23 cellular contexts compared by ENCODE assay signal in the genomic region with DNA sequence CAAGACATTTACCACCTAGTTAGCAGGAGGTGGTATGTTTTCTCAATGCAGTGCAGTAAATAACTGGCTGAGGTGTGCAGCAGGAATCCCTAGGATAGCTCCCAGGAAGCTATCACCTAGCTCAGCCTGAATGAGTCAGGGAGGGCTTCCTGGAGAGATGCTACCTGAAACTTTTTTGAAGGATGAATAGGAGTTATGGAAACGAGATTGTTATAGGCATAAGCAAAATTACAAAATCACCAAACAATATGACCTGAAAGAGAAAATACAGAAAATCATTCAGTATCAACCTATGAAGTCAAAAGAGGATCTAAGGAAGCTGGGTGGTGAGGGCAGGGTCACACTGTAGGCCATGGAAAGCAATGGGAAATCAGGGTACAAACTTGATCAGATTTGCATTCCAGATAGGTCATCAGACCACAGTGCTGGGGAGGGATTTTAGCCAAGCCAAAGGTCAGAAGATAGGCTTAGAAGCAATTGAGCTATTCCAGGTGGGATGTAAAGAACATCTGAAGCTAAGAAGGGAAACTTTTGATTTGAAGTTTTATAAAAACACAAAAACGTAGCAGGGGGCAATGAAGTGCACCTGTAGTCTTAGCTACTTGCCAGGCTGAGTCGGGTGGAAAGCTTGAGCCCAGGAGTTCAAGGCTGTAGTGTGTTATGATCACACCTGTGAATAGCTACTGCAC. TPM values are rescaled to one million over a fixed set of nuclear protein-coding genes. Genes with fewer than 3 reads are reported as not detected.
A peak's percentile ranks its signal among the peaks of the same experiment; 100 is the strongest.
DNase-seq lines count a peak whose midpoint lies in the region; ATAC-seq and TF ChIP-seq lines count a peak whose summit lies in the region.
"Had no signal": no experiment of that assay in that cellular context is flagged by ENCODE, and none has a peak within 500 bp of the region (broad histone marks: within the 10 kb centered on the region; RNA-seq: fewer than 3 reads in every experiment).

No MANE protein-coding gene starts in this region.

- H2BK120ac ChIP-seq in mesendoderm (ENCODE audit: low read depth, low read length): no peak overlapping the region

- no peaks in the 10 kb centered on the region for H3K9me3 ChIP-seq in mammary epithelial cell (replicated peaks; ENCODE audit: insufficient read depth, low read length)
- H3K9me3 ChIP-seq: HAP-1 had no signal

- in situ Hi-C loops in mammary epithelial cell (cut with MboI; ENCODE audit: low sequenced_read_pairs in 2 of 2): loop anchor here (5.0 to 10.0 kb wide), 5 partner anchors 49 to 219 kb away; no protein-coding TSS in a partner anchor

- H4K5ac ChIP-seq in mesendoderm (ENCODE audit: low read length): no peak overlapping the region

- H3K4me1 ChIP-seq in mammary epithelial cell (ENCODE audit: insufficient read depth, low read length) (peaks cover 6% of the 10 kb centered on the region), mesendoderm (ENCODE audit: control insufficient read depth, low read depth, low read length) (no peaks in the 10 kb centered on the region)

- no peaks in the 10 kb centered on the region for H3K27me3 ChIP-seq in mammary epithelial cell (ENCODE audit: insufficient read depth, low read length)
- no peaks in the 10 kb centered on the region for H3K27me3 ChIP-seq in mesendoderm (ENCODE audit: insufficient read depth, low read length, poor library complexity)

- CTCF ChIA-PET in mammary epithelial cell (lab: Charles Lee; ENCODE audit: low non-redundant PET): interaction anchor here (0.5 to 0.6 kb wide), 3 partner anchors 73 to 79 kb away, joined by 3 to 12 read pairs (median 5); no protein-coding TSS in a partner anchor

- H3K4me2 ChIP-seq in mammary epithelial cell (ENCODE audit: insufficient read depth, low read depth, low read length): no peak overlapping the region
- H3K4me2 ChIP-seq in mesendoderm (ENCODE audit: low read length): no peak overlapping the region

- H3K27ac Mint-ChIP-seq in activated T-cell treated with anti-CD3 and anti-CD28 coated beads, Interleukin-2, amount 50 U/mL, for 24 hours: no peak overlapping the region
- H3K27ac Mint-ChIP-seq: CD8-positive, alpha-beta memory T cell had no signal

- no peaks in the 10 kb centered on the region for H3K79me1 ChIP-seq in mesendoderm (ENCODE audit: low read length)

- no peak overlapping the region for H3K4me3 Mint-ChIP-seq in activated T-cell treated with anti-CD3 and anti-CD28 coated beads, Interleukin-2, amount 50 U/mL, for 24 hours
- H3K4me3 Mint-ChIP-seq: CD8-positive, alpha-beta memory T cell had no signal

- H3K23ac ChIP-seq in mesendoderm (ENCODE audit: low read length): no peak overlapping the region

- DNase-seq in HT-29 (ENCODE audit: low spot score): peak; percentile 51
- peak; percentile 91 for DNase-seq in mammary epithelial cell
- DNase-seq in fibroblast of mammary gland (ENCODE audit: low read depth): peak; percentile 34
- peak; percentile 4 for DNase-seq in mesendoderm
- no peak for DNase-seq in D341Med (ENCODE audit: low spot score)
- DNase-seq in activated T-cell treated with anti-CD3 and anti-CD28 coated beads, Interleukin-2, amount 50 U/mL, for 24 hours: no peak
- DNase-seq: C1 segment of cervical spinal cord; CD8-positive, alpha-beta memory T cell; DND-41; KBM-7; MV-4-11; NCI-H1694 treated with DMSO at 0.1 percent for 48 hours; NCI-H2107; NCI-H2227 treated with DMSO at 0.1 percent for 48 hours; NCI-H510A treated with DMSO at 0.1 percent for 48 hours; NCI-H774; OCI-M1; SHP77 treated with DMSO at 0.1 percent for 48 hours had no signal

- WGBS in mammary epithelial cell (ENCODE audit: low coverage, missing lambda C conversion rate): 10% methylated on average over 3 of the region's 3 CpGs
- WGBS in mesendoderm (ENCODE audit: extremely low coverage, insufficient coverage, low lambda C conversion rate): no CpG with 5 or more reads among the region's 3 CpGs

- H4K20me1 ChIP-seq in mammary epithelial cell (ENCODE audit: insufficient read depth, low read length): peaks cover 10% of the 10 kb centered on the region

- H3K4ac ChIP-seq in mesendoderm (ENCODE audit: low read depth, low read length): no peak overlapping the region

- H3K27me3 Mint-ChIP-seq in activated T-cell treated with anti-CD3 and anti-CD28 coated beads, Interleukin-2, amount 50 U/mL, for 24 hours: peaks cover 14% of the 10 kb centered on the region

- ATAC-seq in GM21723 (IDR thresholded peaks at IDR 0.05; ENCODE audit: unreplicated experiment) (no peak), HG02588 (IDR thresholded peaks at IDR 0.05; ENCODE audit: unreplicated experiment) (no peak)
- ATAC-seq: SK-N-SH treated with all-trans-retinoic acid at 6 μM for 48 hours had no signal

- TF ChIP-seq CTCF in mammary epithelial cell (conservative IDR thresholded peaks at IDR 0.05 in 1 of 2, IDR thresholded peaks at IDR 0.05 in 1 of 2; ENCODE audit: extremely low read depth in 1 of 2, insufficient read depth in 1 of 2, low read depth in 1 of 2, low read length in 2 of 2): no peak
- no peak for TF ChIP-seq CTCF in fibroblast of mammary gland (conservative IDR thresholded peaks at IDR 0.05; ENCODE audit: control insufficient read depth, insufficient read depth, low read depth, low read length)

- H3K79me2 ChIP-seq in mammary epithelial cell (ENCODE audit: insufficient read depth, low read length) (peaks cover 16% of the 10 kb centered on the region), mesendoderm (ENCODE audit: control insufficient read depth, insufficient read depth, low read length) (no peaks in the 10 kb centered on the region)

- H3K27ac ChIP-seq in mammary epithelial cell (ENCODE audit: insufficient read depth, low read depth, low read length) (peak overlapping the region; percentile 8), mesendoderm (ENCODE audit: low read depth, low read length) (no peak overlapping the region)

- no peak overlapping the region for H3K56ac ChIP-seq in mesendoderm (ENCODE audit: low read length)

- H3K4me1 Mint-ChIP-seq in activated T-cell treated with anti-CD3 and anti-CD28 coated beads, Interleukin-2, amount 50 U/mL, for 24 hours (ENCODE audit: low read depth): no peaks in the 10 kb centered on the region
- H3K4me1 Mint-ChIP-seq: CD8-positive, alpha-beta memory T cell had no signal

- H2BK5ac ChIP-seq in mesendoderm (ENCODE audit: low read length): no peak overlapping the region

- H3K9ac ChIP-seq in mammary epithelial cell (ENCODE audit: insufficient read depth, low read length) (no peak overlapping the region), mesendoderm (ENCODE audit: low read length) (no peak overlapping the region)

- dilution Hi-C loops in mammary epithelial cell (cut with HindIII; ENCODE audit: low sequenced_read_pairs): loop anchor here (5.0 to 10.0 kb wide), 2 partner anchors 61 to 76 kb away; no protein-coding TSS in a partner anchor

- H4K8ac ChIP-seq in mesendoderm (ENCODE audit: low read depth, low read length): no peak overlapping the region

- H3K36me3 Mint-ChIP-seq in activated T-cell treated with anti-CD3 and anti-CD28 coated beads, Interleukin-2, amount 50 U/mL, for 24 hours (ENCODE audit: low read depth): no peaks in the 10 kb centered on the region

- peaks cover 27% of the 10 kb centered on the region for H3K36me3 ChIP-seq in mammary epithelial cell (ENCODE audit: insufficient read depth, low read length)
- H3K36me3 ChIP-seq in mesendoderm (ENCODE audit: control insufficient read depth, insufficient read depth, low read length): no peaks in the 10 kb centered on the region
- H3K36me3 ChIP-seq: HAP-1 had no signal

- H3K9me3 Mint-ChIP-seq in activated T-cell treated with anti-CD3 and anti-CD28 coated beads, Interleukin-2, amount 50 U/mL, for 24 hours: peaks cover 6% of the 10 kb centered on the region

- H3K4me3 ChIP-seq in mammary epithelial cell (replicated peaks in 1 of 3; ENCODE audit: insufficient read depth in 1 of 3, low read depth in 2 of 3, low read length in 3 of 3) (no peak overlapping the region), fibroblast of mammary gland (ENCODE audit: control insufficient read depth, low read depth, low read length) (no peak overlapping the region), mesendoderm (ENCODE audit: low read length) (no peak overlapping the region)
- H3K4me3 ChIP-seq: HAP-1 had no signal

- intact Hi-C loops in mammary epithelial cell (cut with micrococcal nuclease): loop anchor here (1.0 to 5.0 kb wide), 4 partner anchors 76 to 336 kb away; partner anchors contain the start of gene BTC

- no peak overlapping the region for H2AK5ac ChIP-seq in mesendoderm (ENCODE audit: low read length)

- no TSS peak for BruUV-seq in mammary epithelial cell (replicated peaks; lab: Mats Ljungman, UMichigan)

- H2BK15ac ChIP-seq in mesendoderm (replicated peaks; ENCODE audit: low read depth): no peak overlapping the region

- no peak overlapping the region for H3K18ac ChIP-seq in mesendoderm (ENCODE audit: low read length)

- H2AFZ ChIP-seq in mammary epithelial cell (ENCODE audit: low read depth, low read length): no peak overlapping the region

RNA-seq across cellular contexts. Expression of gene AREG, which starts 11.3 kb away (rescaled TPM):
- 156 and 173 TPM in 2 replicates for total RNA-seq in HT-29 (2014; rRNA removed; shearing (Covaris generic))
- total RNA-seq in mammary epithelial cell: 1,000 to 10,000 TPM in 1 of 2 donors, 100 to 1,000 TPM in 1; 540 to 2,145 TPM
- 1,137 TPM for polyA plus RNA-seq in mammary epithelial cell
- 894 TPM for polyA minus RNA-seq in mammary epithelial cell
- polyA plus RNA-seq in mesendoderm (2013, experiment 1 of 2): 0.13 TPM
- polyA plus RNA-seq in mesendoderm (2013, experiment 2 of 2): 0.21 TPM
- total RNA-seq: G401 had no signal

Comparison
In these comparisons a context has a peak if more than half of its experiments do, and no peak if none do; other contexts are left out.
1. DNase-seq: peak in HT-29 (single experiment), mammary epithelial cell (single experiment), fibroblast of mammary gland (single experiment) and mesendoderm (single experiment); none in D341Med (single experiment) and activated T-cell treated with anti-CD3 and anti-CD28 coated beads, Interleukin-2, amount 50 U/mL, for 24 hours (single experiment).